8 cellular contexts compared by ENCODE assay signal in genomic region chr19:8367327-8368001, GRCh38. TPM values are rescaled to one million over a fixed set of nuclear protein-coding genes. Genes with fewer than 3 reads are reported as not detected.
DNase-seq lines count a peak whose midpoint lies in the region; ATAC-seq and TF ChIP-seq lines count a peak whose summit lies in the region.

No MANE protein-coding gene starts in this region.

- H3K23ac ChIP-seq in H9 (ENCODE audit: insufficient read length, low read depth, low read length) = no peak overlapping the region

- H3K4me2 ChIP-seq in H9 (ENCODE audit: insufficient read depth, insufficient read length, low read length) = peak overlapping the region; percentile 5

- no peak overlapping the region for H2BK15ac ChIP-seq in H9 (ENCODE audit: low read depth, low read length)

- no peaks in the 10 kb centered on the region for H3K9me3 Mint-ChIP-seq in H9
- no peaks in the 10 kb centered on the region for H3K9me3 Mint-ChIP-seq in activated T-cell treated with anti-CD3 and anti-CD28 coated beads, Interleukin-2, amount 50 U/mL, for 72 hours

- peaks cover 4% of the 10 kb centered on the region; the same call in 1 of the 2 replicates for H3K4me1 ChIP-seq in H9 (ENCODE audit: insufficient read depth, low read length)
- peaks cover 46 to 73% (median 67%) of the 10 kb centered on the region in 4 donors for H3K4me1 ChIP-seq in esophagus muscularis mucosa

- H3K9ac ChIP-seq in H9 (ENCODE audit: extremely low read depth, insufficient read length, low read length) = no peak overlapping the region

- no peaks in the 10 kb centered on the region for H3K9me3 ChIP-seq in H9 (ENCODE audit: control insufficient read depth, low read depth, low read length)
- H3K9me3 ChIP-seq in esophagus muscularis mucosa = no peaks in the 10 kb centered on the region

- intact Hi-C loops in esophagus muscularis mucosa (cut with DNase I) = no loop called here

- no peak overlapping the region for H2BK120ac ChIP-seq in H9 (ENCODE audit: low read depth, low read length, poor library complexity, severe bottlenecking)

- no peaks in the 10 kb centered on the region for H3K79me1 ChIP-seq in H9 (ENCODE audit: insufficient read depth, low read depth, low read length, poor library complexity, severe bottlenecking)

- no peak overlapping the region for H2AFZ ChIP-seq in H9 (ENCODE audit: low read length)

- H2BK12ac ChIP-seq in H9 (ENCODE audit: insufficient read length, low read depth, low read length) = no peak overlapping the region

- peak overlapping the region; percentile 35 to 51; a peak in 4 of 5 replicates for H3K4me3 Mint-ChIP-seq in H9
- no peak overlapping the region for H3K4me3 Mint-ChIP-seq in activated T-cell treated with anti-CD3 and anti-CD28 coated beads, Interleukin-2, amount 50 U/mL, for 72 hours

- H3K27ac Mint-ChIP-seq in H9 = peak overlapping the region in 1 of 3 experiments; percentile 18; a peak in 1 of 7 replicates
- no peak overlapping the region for H3K27ac Mint-ChIP-seq in activated T-cell treated with anti-CD3 and anti-CD28 coated beads, Interleukin-2, amount 50 U/mL, for 72 hours

- peaks cover 23 to 28% of the 10 kb centered on the region in 2 experiments for H3K4me1 Mint-ChIP-seq in H9
- H3K4me1 Mint-ChIP-seq in activated T-cell treated with anti-CD3 and anti-CD28 coated beads, Interleukin-2, amount 50 U/mL, for 72 hours (ENCODE audit: low read depth) = peaks cover 24% of the 10 kb centered on the region

- no peak overlapping the region for H2BK20ac ChIP-seq in H9 (ENCODE audit: low read depth, low read length, poor library complexity, severe bottlenecking)

- H3K27ac ChIP-seq in H9 (ENCODE audit: insufficient read length, low read depth, low read length) (no peak overlapping the region), esophagus muscularis mucosa (replicated peaks in 1 of 4) (peak overlapping the region in 3 of 4 donors; percentile 60 to 90 (median 62))

- TF ChIP-seq CTCF in H9 (conservative IDR thresholded peaks at IDR 0.05) (no peak), esophagus muscularis mucosa (IDR thresholded peaks at IDR 0.05) (no peak)

- peak; percentile 28 for TF ChIP-seq EP300 in esophagus muscularis mucosa (IDR thresholded peaks at IDR 0.05)

- H3K27me3 ChIP-seq in H9 (ENCODE audit: insufficient read depth, low read length) (no peaks in the 10 kb centered on the region; the same call in 1 of the 2 replicates), esophagus muscularis mucosa (peaks cover 0 to 14% (median 0%) of the 10 kb centered on the region in 4 donors)

- H3K27me3 Mint-ChIP-seq in H9 (ENCODE audit: low read depth) = peaks cover 50% of the 10 kb centered on the region
- peaks cover 52% of the 10 kb centered on the region for H3K27me3 Mint-ChIP-seq in activated T-cell treated with anti-CD3 and anti-CD28 coated beads, Interleukin-2, amount 50 U/mL, for 72 hours (ENCODE audit: low read depth)

- peaks cover 6% of the 10 kb centered on the region for H3K23me2 ChIP-seq in H9 (ENCODE audit: insufficient read length, low read depth, low read length, poor library complexity, severe bottlenecking)

- no peak overlapping the region for H4K5ac ChIP-seq in H9 (ENCODE audit: insufficient read length, low read depth, low read length)

- no peak overlapping the region for H3K14ac ChIP-seq in H9 (ENCODE audit: insufficient read depth, low read length)

- H3T11ph ChIP-seq in H9 (ENCODE audit: low read length) = no peak overlapping the region

- no peak for TF ChIP-seq POLR2A in esophagus muscularis mucosa (IDR thresholded peaks at IDR 0.05; ENCODE audit: low read depth)

- no peak overlapping the region for H4K91ac ChIP-seq in H9 (ENCODE audit: insufficient read length, low read depth, low read length)

- H3K36me3 ChIP-seq in esophagus muscularis mucosa = peaks cover 0 to 62% (median 8%) of the 10 kb centered on the region in 4 donors

- no peak overlapping the region for H2AK5ac ChIP-seq in H9 (ENCODE audit: insufficient read length, low read length)

- no peak overlapping the region for H3K4ac ChIP-seq in H9 (ENCODE audit: low read depth, low read length)

- no peak overlapping the region for H3K56ac ChIP-seq in H9 (ENCODE audit: insufficient read length, low read depth, low read length)

- H3K79me2 ChIP-seq in H9 (ENCODE audit: insufficient read depth, low read length) = no peaks in the 10 kb centered on the region

- ATAC-seq in activated T-cell treated with anti-CD3 and anti-CD28 coated beads, Interleukin-2, amount 50 U/mL, for 72 hours (replicated peaks in 1 of 2) = no peak

- no peak overlapping the region for H3K18ac ChIP-seq in H9 (ENCODE audit: insufficient read length, low read depth, low read length)

- H4K20me1 ChIP-seq in H9 (ENCODE audit: control insufficient read depth, insufficient read depth, insufficient read length) = no peaks in the 10 kb centered on the region

- H2BK5ac ChIP-seq in H9 (ENCODE audit: insufficient read length, low read length) = no peak overlapping the region

- no peak overlapping the region for H4K8ac ChIP-seq in H9 (replicated peaks; ENCODE audit: insufficient read length, low read depth, low read length)

- no CpG with 5 or more reads among the region's 23 CpGs for WGBS in H9 (ENCODE audit: extremely low coverage, insufficient read length, low lambda C conversion rate)
- 23% methylated on average over 22 of the region's 23 CpGs for WGBS in esophagus muscularis mucosa

- DNase-seq in H9 (peak; percentile 86), SHP77 (lab: John Stamatoyannopoulos, UW) (peak; percentile 53 to 62), esophagus muscularis mucosa (ENCODE audit: extremely low spot score) (no peak), mucosa of gallbladder (ENCODE audit: low spot score) (peak; percentile 88), Kasumi-1 (lab: John Stamatoyannopoulos, UW) (no peak)
- DNase-seq in stimulated activated naive CD4-positive, alpha-beta T cell (lab: John Stamatoyannopoulos, UW) = no peak
- DNase-seq in activated T-cell treated with anti-CD3 and anti-CD28 coated beads, Interleukin-2, amount 50 U/mL, for 72 hours = no peak
- no peak for DNase-seq in stimulated activated CD4-positive, alpha-beta T cell treated with anti-CD3 and anti-CD28 coated beads, Interleukin-4, amount 100 ng/mL, for 24 hours

- H3K4me3 ChIP-seq in esophagus muscularis mucosa = peak overlapping the region; percentile 19 to 71 (median 28)

- H3K36me3 Mint-ChIP-seq in H9 (ENCODE audit: insufficient read depth in 1 of 3, low read depth in 3 of 3) = peaks cover 0 to 3% (median 0%) of the 10 kb centered on the region in 3 experiments; a peak in 3 of 7 replicates
- peaks cover 1 to 2% of the 10 kb centered on the region in 2 donors for H3K36me3 Mint-ChIP-seq in activated T-cell treated with anti-CD3 and anti-CD28 coated beads, Interleukin-2, amount 50 U/mL, for 72 hours (ENCODE audit: insufficient read depth in 2 of 2)

RNA-seq across cellular contexts. Expression of gene ANGPTL4, which starts 3.5 kb away (rescaled TPM):
- total RNA-seq in H9 (2021) = 1.9 and 2.5 TPM in 2 replicates
- total RNA-seq in esophagus muscularis mucosa = 10 to 100 TPM in 3 of 4 donors, 1 to 10 TPM in 1; 3.7 to 37.9 (median 22.6) TPM
- total RNA-seq in mucosa of gallbladder = 5.3 TPM
- total RNA-seq in activated T-cell treated with anti-CD3 and anti-CD28 coated beads, Interleukin-2, amount 50 U/mL, for 72 hours = 1 to 10 TPM in 1 of 2 donors, under 1 TPM in 1; 0.89 to 5.0 TPM

RNA-seq across cellular contexts. Expression of gene RAB11B, which starts 22.7 kb away (rescaled TPM):
- total RNA-seq in H9 (2021) (106 and 107 TPM in 2 replicates), esophagus muscularis mucosa (100 to 1,000 TPM in 1 of 4 donors, 10 to 100 TPM in 3; 27.8 to 101 (median 42.3) TPM), mucosa of gallbladder (170 TPM)
- total RNA-seq in activated T-cell treated with anti-CD3 and anti-CD28 coated beads, Interleukin-2, amount 50 U/mL, for 72 hours = 10 to 100 TPM; 68.8 to 69.2 TPM

RNA-seq across cellular contexts. Expression of gene KANK3, which starts 24.4 kb away (rescaled TPM):
- total RNA-seq in H9 (2021) (5.3 and 7.7 TPM in 2 replicates), esophagus muscularis mucosa (10 to 100 TPM; 23.7 to 36.0 (median 30.0) TPM), mucosa of gallbladder (7.7 TPM)
- 1 to 10 TPM in 1 of 2 donors, under 1 TPM in 1; 0.99 to 1.6 TPM for total RNA-seq in activated T-cell treated with anti-CD3 and anti-CD28 coated beads, Interleukin-2, amount 50 U/mL, for 72 hours

RNA-seq across cellular contexts. Expression of gene MARCHF2, which starts 45.6 kb away (rescaled TPM):
- 23.1 and 27.5 TPM in 2 replicates for total RNA-seq in H9 (2021)
- 100 to 1,000 TPM; 227 to 286 (median 247) TPM for total RNA-seq in esophagus muscularis mucosa
- total RNA-seq in mucosa of gallbladder = 45.8 TPM
- 10 to 100 TPM; 12.1 to 13.0 TPM for total RNA-seq in activated T-cell treated with anti-CD3 and anti-CD28 coated beads, Interleukin-2, amount 50 U/mL, for 72 hours

RNA-seq across cellular contexts. Expression of gene RPS28, which starts 46.2 kb away (rescaled TPM):
- 1,885 and 1,988 TPM in 2 replicates for total RNA-seq in H9 (2021)
- total RNA-seq in esophagus muscularis mucosa = 100 to 1,000 TPM; 256 to 473 (median 358) TPM
- 1,184 TPM for total RNA-seq in mucosa of gallbladder
- 1,000 to 10,000 TPM; 2,463 to 2,605 TPM for total RNA-seq in activated T-cell treated with anti-CD3 and anti-CD28 coated beads, Interleukin-2, amount 50 U/mL, for 72 hours

Comparison
In these comparisons a context has a peak if more than half of its experiments do, and no peak if none do; other contexts are left out.
1. DNase-seq: peak in H9 (single experiment), SHP77 (2 of 2) and mucosa of gallbladder (single experiment); none in esophagus muscularis mucosa (single experiment), stimulated activated naive CD4-positive, alpha-beta T cell (0 of 6), Kasumi-1 (0 of 2), activated T-cell treated with anti-CD3 and anti-CD28 coated beads, Interleukin-2, amount 50 U/mL, for 72 hours (0 of 2) and stimulated activated CD4-positive, alpha-beta T cell treated with anti-CD3 and anti-CD28 coated beads, Interleukin-4, amount 100 ng/mL, for 24 hours (single experiment).
2. H3K4me3 Mint-ChIP-seq: peak in H9 (2 of 2); none in activated T-cell treated with anti-CD3 and anti-CD28 coated beads, Interleukin-2, amount 50 U/mL, for 72 hours (0 of 2).